In genomic region chr7:101986335-101986734, GRCh38 we compare ENCODE assay signal across 13 cellular contexts.
DNase-seq lines count a peak whose midpoint lies in the region; ATAC-seq, FAIRE-seq and TF ChIP-seq lines count a peak whose summit lies in the region.
"Had no signal": no experiment of that assay in that cellular context is flagged by ENCODE, and none has a peak within 500 bp of the region (broad histone marks: within the 10 kb centered on the region; RNA-seq: fewer than 3 reads in every experiment).

No MANE protein-coding gene starts in this region.

- H3K9ac ChIP-seq in HUES64 (ENCODE audit: low read depth, low read length), result no peak overlapping the region
- no peak overlapping the region for H3K9ac ChIP-seq in iPS-20b (ENCODE audit: low read depth, low read length)

- peaks cover 78% of the 10 kb centered on the region for H3K4me1 Mint-ChIP-seq in stimulated activated memory B cell treated with anti-CD40 and anti-IgM and Interleukin-4, amounts not matched to agents 10 μg/mL and 1 μg/mL and 100 μg/mL, for 72 hours

- FAIRE-seq in bronchial epithelial cell (lab: Jason Lieb, UNC), result no peak

- no peaks in the 10 kb centered on the region for H3K27me3 ChIP-seq in HUES64 (ENCODE audit: insufficient read depth, low read length)
- no peaks in the 10 kb centered on the region for H3K27me3 ChIP-seq in bronchial epithelial cell (ENCODE audit: control insufficient read depth, insufficient read depth, low read length)
- H3K27me3 ChIP-seq in iPS-20b (ENCODE audit: insufficient read depth, low read length), result no peaks in the 10 kb centered on the region

- H3K27ac ChIP-seq in HUES64 (ENCODE audit: low read depth, low read length) (peak overlapping the region; percentile 22), iPS-20b (ENCODE audit: low read length) (no peak overlapping the region)

- H3K36me3 ChIP-seq in HUES64 (ENCODE audit: insufficient read depth, low read length) (no peaks in the 10 kb centered on the region), bronchial epithelial cell (ENCODE audit: control insufficient read depth, insufficient read depth, low read length) (no peaks in the 10 kb centered on the region), iPS-20b (ENCODE audit: insufficient read depth, low read depth, low read length) (no peaks in the 10 kb centered on the region)

- H3K27ac Mint-ChIP-seq in stimulated activated memory B cell treated with anti-CD40 and anti-IgM and Interleukin-4, amounts not matched to agents 10 μg/mL and 1 μg/mL and 100 μg/mL, for 72 hours, result peak overlapping the region; percentile 41
- H3K27ac Mint-ChIP-seq: activated naive CD8-positive, alpha-beta T cell; immature natural killer cell; T-helper 2 cell treated with Interferon-gamma antibody and Interleukin-4, amounts not matched to agents 5 μg/mL and 100 μg/mL, for 36 hours had no signal

- WGBS in HUES64, result 72% methylated on average over 8 of the region's 8 CpGs

- H3K9me3 ChIP-seq in HUES64 (ENCODE audit: insufficient read depth, low read depth, low read length), result no peaks in the 10 kb centered on the region
- no peaks in the 10 kb centered on the region; the same call in 1 of the 2 replicates for H3K9me3 ChIP-seq in iPS-20b (ENCODE audit: insufficient read depth, low read depth, low read length)

- H3K36me3 Mint-ChIP-seq in stimulated activated memory B cell treated with anti-CD40 and anti-IgM and Interleukin-4, amounts not matched to agents 10 μg/mL and 1 μg/mL and 100 μg/mL, for 72 hours, result peaks cover 5% of the 10 kb centered on the region

- no peak for ATAC-seq in stimulated activated memory B cell treated with anti-CD40 and anti-IgM and Interleukin-4, amounts not matched to agents 10 μg/mL and 1 μg/mL and 100 μg/mL, for 72 hours
- ATAC-seq in GM19035 (IDR thresholded peaks at IDR 0.05; ENCODE audit: unreplicated experiment), result no peak

- peaks cover 2% of the 10 kb centered on the region for H3K9me3 Mint-ChIP-seq in stimulated activated memory B cell treated with anti-CD40 and anti-IgM and Interleukin-4, amounts not matched to agents 10 μg/mL and 1 μg/mL and 100 μg/mL, for 72 hours
- H3K9me3 Mint-ChIP-seq: T-helper 2 cell treated with Interferon-gamma antibody and Interleukin-4, amounts not matched to agents 5 μg/mL and 100 μg/mL, for 36 hours had no signal

- H3K4me3 ChIP-seq in HUES64 (ENCODE audit: low read length) (no peak overlapping the region), bronchial epithelial cell (ENCODE audit: low read depth, low read length) (no peak overlapping the region), iPS-20b (ENCODE audit: low read length) (0 out of 2 replicates have a peak overlapping the region, but pooled peaks have one; percentile 23)

- no peak overlapping the region for H3K4me3 Mint-ChIP-seq in stimulated activated memory B cell treated with anti-CD40 and anti-IgM and Interleukin-4, amounts not matched to agents 10 μg/mL and 1 μg/mL and 100 μg/mL, for 72 hours
- H3K4me3 Mint-ChIP-seq: activated naive CD8-positive, alpha-beta T cell; immature natural killer cell; T-helper 2 cell treated with Interferon-gamma antibody and Interleukin-4, amounts not matched to agents 5 μg/mL and 100 μg/mL, for 36 hours had no signal

- H3K27me3 Mint-ChIP-seq in stimulated activated memory B cell treated with anti-CD40 and anti-IgM and Interleukin-4, amounts not matched to agents 10 μg/mL and 1 μg/mL and 100 μg/mL, for 72 hours, result no peaks in the 10 kb centered on the region
- H3K27me3 Mint-ChIP-seq: activated naive CD8-positive, alpha-beta T cell had no signal

- TF ChIP-seq CTCF in bronchial epithelial cell (IDR thresholded peaks at IDR 0.05; ENCODE audit: insufficient read depth, low read length, severe bottlenecking), result no peak

- peak; percentile 46 for DNase-seq in bronchial epithelial cell (ENCODE audit: low read depth)
- DNase-seq in GM19238 (ENCODE audit: insufficient read length, low spot score), result no peak
- DNase-seq in pons (ENCODE audit: low spot score), result no peak
- DNase-seq in NCI-H774 (lab: John Stamatoyannopoulos, UW), result no peak
- DNase-seq: immature natural killer cell; NCI-H2081 treated with DMSO at 0.1 percent for 48 hours; stimulated activated CD8-positive, alpha-beta memory T cell treated with anti-CD3 and anti-CD28 coated beads, Interleukin-4, amount 100 ng/mL, for 48 hours had no signal

- peaks cover 26% of the 10 kb centered on the region for H3K4me1 ChIP-seq in HUES64 (ENCODE audit: insufficient read depth, low read length)
- peaks cover 20% of the 10 kb centered on the region; the same call in 1 of the 2 replicates for H3K4me1 ChIP-seq in iPS-20b (ENCODE audit: insufficient read depth, low read length)
